Comparison of ENCODE assay signal across 27 cellular contexts in the genomic region with DNA sequence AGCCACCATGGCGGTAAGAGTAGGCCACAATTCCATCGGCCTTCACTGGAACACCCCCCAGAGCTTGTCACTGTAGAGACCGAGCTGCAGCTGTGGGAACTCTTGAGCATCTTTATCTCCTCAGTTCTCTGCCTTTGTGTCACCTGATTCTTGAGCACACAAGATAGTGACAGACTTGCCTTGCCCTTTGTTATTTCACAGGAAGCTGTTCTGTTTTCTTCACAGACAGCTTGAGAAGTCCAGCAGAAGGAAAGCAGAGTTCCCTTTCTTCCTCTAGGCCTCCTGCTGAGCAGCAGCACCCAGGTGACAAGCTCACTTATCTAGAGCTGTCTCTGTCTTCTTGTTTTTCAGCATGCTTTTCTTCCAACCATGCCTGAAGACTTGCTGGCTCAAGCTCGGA.
"Had no signal": no experiment of that assay in that cellular context is flagged by ENCODE, and none has a peak within 500 bp of the region (broad histone marks: within the 10 kb centered on the region; RNA-seq: fewer than 3 reads in every experiment).

No MANE protein-coding gene starts in this region.

- H3K4me1 Mint-ChIP-seq: brain had no signal

- H3K27ac Mint-ChIP-seq: activated CD8-positive, alpha-beta memory T cell treated with anti-CD3 and anti-CD28 coated beads, Interleukin-2, amount 10 ng/mL, durations not matched to agents 7 days and 5 days; activated T-helper 2 cell treated with anti-CD3 and anti-CD28 coated beads, Interferon-gamma antibody, Interleukin-2, Interleukin-4, amounts not matched to agents 10 μg/mL and 5 μg/mL and 100 μg/mL, durations not matched to agents 14 hours and 24 hours and 36 hours; brain; T-helper 2 cell treated with Interferon-gamma antibody and Interleukin-4, amounts not matched to agents 5 μg/mL and 100 μg/mL, for 36 hours had no signal

- H3K27me3 Mint-ChIP-seq: activated CD8-positive, alpha-beta memory T cell treated with anti-CD3 and anti-CD28 coated beads, Interleukin-2, amount 10 ng/mL, durations not matched to agents 7 days and 5 days; brain had no signal

- H3K9me3 ChIP-seq: Peyer's patch, SJCRH30, SK-N-SH had no signal

- H3K4me2 ChIP-seq: KMS-11, SK-N-SH had no signal

- H3K36me3 ChIP-seq: SJCRH30 had no signal

- H3K4me3 Mint-ChIP-seq: activated CD8-positive, alpha-beta memory T cell treated with anti-CD3 and anti-CD28 coated beads, Interleukin-2, amount 10 ng/mL, durations not matched to agents 7 days and 5 days; activated T-cell treated with anti-CD3 and anti-CD28 coated beads, Interleukin-2, amount 50 U/mL, for 4 hours; brain; T-helper 2 cell treated with Interferon-gamma antibody and Interleukin-4, amounts not matched to agents 5 μg/mL and 100 μg/mL, for 36 hours had no signal

- H3K9ac ChIP-seq: KMS-11, SK-N-SH had no signal

- H3K27me3 ChIP-seq: cardiac muscle cell, Peyer's patch, SJCRH30 had no signal

- H3K9me3 Mint-ChIP-seq: activated T-cell treated with anti-CD3 and anti-CD28 coated beads, Interleukin-2, amount 50 U/mL, for 4 hours; activated T-helper 2 cell treated with anti-CD3 and anti-CD28 coated beads, Interferon-gamma antibody, Interleukin-2, Interleukin-4, amounts not matched to agents 10 μg/mL and 5 μg/mL and 100 μg/mL, durations not matched to agents 14 hours and 24 hours and 36 hours; brain; T-helper 2 cell treated with Interferon-gamma antibody and Interleukin-4, amounts not matched to agents 5 μg/mL and 100 μg/mL, for 36 hours had no signal

- H3K4me3 ChIP-seq: cardiac muscle cell, Peyer's patch, SJCRH30 had no signal

- DNase-seq: activated CD4-positive, alpha-beta T cell treated with anti-CD3 and anti-CD28 coated beads for 4 hours; activated CD8-positive, alpha-beta memory T cell treated with anti-CD3 and anti-CD28 coated beads, Interleukin-2, amount 10 ng/mL, durations not matched to agents 7 days and 5 days; activated gamma-delta T cell treated with Interleukin-2 at 50 U/mL for 16 hours; activated T-cell treated with anti-CD3 and anti-CD28 coated beads, Interleukin-2, amount 50 U/mL, for 4 hours; amygdala; NCI-H1092; NCI-H1417; NCI-H1930; NCI-H2107; NCI-H2171 treated with DMSO at 0.1 percent for 48 hours; NCI-H345; NCI-H510A; NCI-H526 treated with DMSO at 0.1 percent for 48 hours; NCI-H82; NK-92 treated with Interleukin-12 subunit alpha and Interleukin-12 subunit beta, amount 100 ng/mL, for 24 hours; Peyer's patch; Right ventricle myocardium superior; SJCRH30; SK-N-SH; T-helper 1 cell had no signal

- ATAC-seq: activated CD4-positive, CD25-positive, alpha-beta regulatory T cell treated with anti-CD3 and anti-CD28 coated beads, Interleukin-2, amount 50 U/mL, for 24 hours; activated CD8-positive, alpha-beta memory T cell treated with anti-CD3 and anti-CD28 coated beads, Interleukin-2, amount 10 ng/mL, durations not matched to agents 7 days and 5 days; activated T-cell treated with anti-CD3 and anti-CD28 coated beads, Interleukin-2, amount 50 U/mL, for 4 hours had no signal

- H3K4me1 ChIP-seq: Peyer's patch had no signal

- H3K27ac ChIP-seq: cardiac muscle cell, KMS-11, Peyer's patch, RWPE1, SJCRH30 had no signal
